Comparison of ENCODE assay signal across 23 cellular contexts in the genomic region with DNA sequence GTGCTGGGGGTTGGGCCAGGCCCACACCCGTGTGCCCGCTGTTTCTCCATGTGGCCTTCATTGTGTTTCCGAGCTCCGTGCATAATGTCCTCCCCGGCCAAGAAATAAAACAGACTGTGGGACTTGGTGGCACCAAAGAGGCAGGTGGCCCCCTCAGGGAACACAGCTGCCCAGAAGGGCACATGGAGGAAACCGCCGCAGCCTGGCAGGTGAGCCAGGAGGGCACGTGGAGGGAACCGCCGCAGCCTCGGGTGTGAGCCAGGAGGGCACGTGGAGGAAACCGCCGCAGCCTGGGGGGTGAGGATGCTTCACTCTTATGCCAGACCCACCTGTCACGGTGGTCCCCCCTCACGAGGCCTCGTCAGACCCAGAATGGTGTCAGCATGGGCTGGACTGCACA.
"Had no signal": no experiment of that assay in that cellular context is flagged by ENCODE, and none has a peak within 500 bp of the region (broad histone marks: within the 10 kb centered on the region; RNA-seq: fewer than 3 reads in every experiment).

No MANE protein-coding gene starts in this region.

- H3K4me3 ChIP-seq: coronary artery, dorsolateral prefrontal cortex, esophagus muscularis mucosa, gastroesophageal sphincter, heart left ventricle, hepatocyte, left lung, lower lobe of right lung, mucosa of descending colon had no signal

- DNase-seq: dermis blood vessel endothelial cell; dorsolateral prefrontal cortex; effector CD4-positive, alpha-beta T cell; effector memory CD4-positive, alpha-beta T cell; foreskin keratinocyte; heart left ventricle; hypothalamus; immature natural killer cell; islet precursor cell; kidney; kidney glomerular epithelial cell; left lung; left ventricle myocardium superior; lower lobe of right lung; mesenchymal stem cell; mucosa of descending colon had no signal

- H2AFZ ChIP-seq: hepatocyte had no signal

- H3K27ac ChIP-seq: coronary artery, dorsolateral prefrontal cortex, esophagus muscularis mucosa, foreskin keratinocyte, gastroesophageal sphincter, heart left ventricle, hepatocyte, left lung, lower lobe of right lung had no signal

- ATAC-seq: foreskin keratinocyte, gastroesophageal sphincter, left lung, left ventricle myocardium superior, lower lobe of right lung, mucosa of descending colon had no signal

- H3K9me3 ChIP-seq: esophagus muscularis mucosa, gastroesophageal sphincter, heart left ventricle, left lung, lower lobe of right lung, mucosa of descending colon had no signal

- H3K27me3 ChIP-seq: foreskin keratinocyte, gastroesophageal sphincter, hepatocyte, left lung had no signal

- H3K36me3 ChIP-seq: esophagus muscularis mucosa, gastroesophageal sphincter, heart left ventricle, left lung, lower lobe of right lung had no signal

- FAIRE-seq: colon, endothelial cell of umbilical vein, frontal cortex, kidney had no signal

- H3K4me1 ChIP-seq: esophagus muscularis mucosa, foreskin keratinocyte, gastroesophageal sphincter, heart left ventricle, left lung, lower lobe of right lung had no signal

- H3K4me2 ChIP-seq: hepatocyte had no signal

- H3K79me2 ChIP-seq: hepatocyte had no signal
